ENCODE assay signal across 5 cellular contexts in genomic region chr4:94917146-94917545, GRCh38.
"Had no signal": no experiment of that assay in that cellular context is flagged by ENCODE, and none has a peak within 500 bp of the region (broad histone marks: within the 10 kb centered on the region; RNA-seq: fewer than 3 reads in every experiment).

No MANE protein-coding gene starts in this region.

- H3K4me3 Mint-ChIP-seq: IgD-negative memory B cell had no signal

- DNase-seq: IMR-90 had no signal

- H3K4me3 ChIP-seq: K562 had no signal

- H3K27ac ChIP-seq: HL-60 had no signal

- ATAC-seq: HepG2, K562 had no signal

- H3K4me1 Mint-ChIP-seq: IgD-negative memory B cell had no signal

- H3K27ac Mint-ChIP-seq: IgD-negative memory B cell had no signal

- H3K36me3 Mint-ChIP-seq: IgD-negative memory B cell had no signal
